Comparison of ENCODE assay signal across 8 cellular contexts in the genomic region with DNA sequence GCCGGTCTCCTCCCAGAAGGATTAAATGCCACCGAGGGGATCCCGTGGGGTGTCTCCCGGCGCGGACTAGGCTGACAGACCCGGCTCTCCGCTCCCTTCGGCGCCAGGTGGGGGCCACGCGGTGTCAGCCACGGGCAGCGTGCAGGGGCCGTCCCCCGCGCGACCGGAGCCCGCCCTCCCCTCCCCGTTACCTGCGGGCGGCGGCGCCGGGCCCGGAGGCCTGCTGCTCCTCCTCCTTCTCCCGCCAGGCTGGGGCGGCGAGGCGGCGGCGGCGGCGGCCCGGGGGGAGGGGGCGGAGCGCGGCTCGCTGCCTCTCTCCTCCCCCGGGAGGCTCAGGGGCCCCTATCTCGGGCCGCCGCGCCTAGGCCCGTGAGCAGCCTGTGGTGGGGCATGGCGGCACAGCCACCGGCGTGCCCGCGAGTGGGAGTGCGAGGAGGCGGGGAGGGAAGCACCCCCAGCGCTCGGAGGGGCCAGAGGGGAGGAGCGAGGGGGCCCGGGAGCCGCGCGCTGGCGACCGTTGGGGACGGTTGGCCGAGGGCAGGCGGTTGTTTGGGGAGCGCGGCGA. TPM values are rescaled to one million over a fixed set of nuclear protein-coding genes. Genes with fewer than 3 reads are reported as not detected.
DNase-seq lines count a peak whose midpoint lies in the region; ATAC-seq and TF ChIP-seq lines count a peak whose summit lies in the region.

No MANE protein-coding gene starts in this region.

- H3K27me3 Mint-ChIP-seq in activated T-cell treated with anti-CD3 and anti-CD28 coated beads, Interleukin-2, amount 50 U/mL, for 72 hours (ENCODE audit: low read depth) = no peaks in the 10 kb centered on the region
- no peaks in the 10 kb centered on the region for H3K27me3 Mint-ChIP-seq in natural killer cell treated with Interleukin-12 subunit alpha and Interleukin-12 subunit beta and Interleukin-15 and Interleukin-18, amount 100 ng/mL, for 72 hours
- H3K27me3 Mint-ChIP-seq in stimulated activated naive CD8-positive, alpha-beta T cell treated with anti-CD3 and anti-CD28 coated beads, Interleukin-15, Interleukin-2, amounts not matched to agents 100 ng/mL and 50 ng/mL, for 24 hours = no peaks in the 10 kb centered on the region

- DNase-seq in AG10803 (ENCODE audit: low read depth) (peak; percentile 35), NOMO-1 treated with DMSO at 0.1 percent for 48 hours (lab: John Stamatoyannopoulos, UW; ENCODE audit: unreplicated experiment) (peak; percentile 87), fibroblast of lung (ENCODE audit: low read depth in 2 of 2) (peak; percentile 27 to 29)
- DNase-seq in activated T-cell treated with anti-CD3 and anti-CD28 coated beads, Interleukin-2, amount 50 U/mL, for 72 hours = peak; percentile 78 to 80
- DNase-seq in natural killer cell treated with Interleukin-12 subunit alpha and Interleukin-12 subunit beta and Interleukin-15 and Interleukin-18, amount 100 ng/mL, for 72 hours (ENCODE audit: low spot score) = peak; percentile 72

- H3K27me3 ChIP-seq in fibroblast of lung (ENCODE audit: control insufficient read depth, insufficient read depth, low read length) = no peaks in the 10 kb centered on the region

- peak overlapping the region; percentile 90 for H3K4me2 ChIP-seq in fibroblast of lung (ENCODE audit: extremely low read depth, insufficient read depth, low read length)

- peaks cover 53% of the 10 kb centered on the region for H3K4me1 Mint-ChIP-seq in activated T-cell treated with anti-CD3 and anti-CD28 coated beads, Interleukin-2, amount 50 U/mL, for 72 hours (ENCODE audit: low read depth)
- peaks cover 30 to 34% of the 10 kb centered on the region in 2 donors for H3K4me1 Mint-ChIP-seq in natural killer cell treated with Interleukin-12 subunit alpha and Interleukin-12 subunit beta and Interleukin-15 and Interleukin-18, amount 100 ng/mL, for 72 hours (ENCODE audit: low read depth in 2 of 2)
- peaks cover 41% of the 10 kb centered on the region for H3K4me1 Mint-ChIP-seq in stimulated activated naive CD8-positive, alpha-beta T cell treated with anti-CD3 and anti-CD28 coated beads, Interleukin-15, Interleukin-2, amounts not matched to agents 100 ng/mL and 50 ng/mL, for 24 hours (ENCODE audit: low read depth)

- peak overlapping the region; percentile 73 for H3K9ac ChIP-seq in fibroblast of lung (ENCODE audit: insufficient read depth, low read length)

- no peaks in the 10 kb centered on the region for H4K20me1 ChIP-seq in fibroblast of lung (ENCODE audit: control insufficient read depth, extremely low read depth, insufficient read depth, low read length)

- H3K27ac ChIP-seq in fibroblast of lung (ENCODE audit: insufficient read depth, low read length) = peak overlapping the region; percentile 50

- peaks cover under 1 to 3% of the 10 kb centered on the region in 2 donors for H3K36me3 Mint-ChIP-seq in activated T-cell treated with anti-CD3 and anti-CD28 coated beads, Interleukin-2, amount 50 U/mL, for 72 hours (ENCODE audit: insufficient read depth in 2 of 2)
- H3K36me3 Mint-ChIP-seq in natural killer cell treated with Interleukin-12 subunit alpha and Interleukin-12 subunit beta and Interleukin-15 and Interleukin-18, amount 100 ng/mL, for 72 hours = no peaks in the 10 kb centered on the region
- H3K36me3 Mint-ChIP-seq in stimulated activated naive CD8-positive, alpha-beta T cell treated with anti-CD3 and anti-CD28 coated beads, Interleukin-15, Interleukin-2, amounts not matched to agents 100 ng/mL and 50 ng/mL, for 24 hours (ENCODE audit: low read depth) = peaks cover under 1% of the 10 kb centered on the region

- H3K4me3 Mint-ChIP-seq in activated T-cell treated with anti-CD3 and anti-CD28 coated beads, Interleukin-2, amount 50 U/mL, for 72 hours = peak overlapping the region; percentile 96 to 98
- H3K4me3 Mint-ChIP-seq in natural killer cell treated with Interleukin-12 subunit alpha and Interleukin-12 subunit beta and Interleukin-15 and Interleukin-18, amount 100 ng/mL, for 72 hours = peak overlapping the region; percentile 98
- peak overlapping the region; percentile 94 for H3K4me3 Mint-ChIP-seq in stimulated activated naive CD8-positive, alpha-beta T cell treated with anti-CD3 and anti-CD28 coated beads, Interleukin-15, Interleukin-2, amounts not matched to agents 100 ng/mL and 50 ng/mL, for 24 hours

- H3K36me3 ChIP-seq in fibroblast of lung (ENCODE audit: control insufficient read depth, insufficient read depth, low read length) = no peaks in the 10 kb centered on the region

- H3K79me2 ChIP-seq in fibroblast of lung (ENCODE audit: control insufficient read depth, insufficient read depth, low read length) = peaks cover 2% of the 10 kb centered on the region

- peak; percentile 17 for ATAC-seq in GM18870 (IDR thresholded peaks at IDR 0.05; ENCODE audit: unreplicated experiment)
- peak; percentile 49 for ATAC-seq in HG03095 (IDR thresholded peaks at IDR 0.05; ENCODE audit: unreplicated experiment)
- ATAC-seq in activated T-cell treated with anti-CD3 and anti-CD28 coated beads, Interleukin-2, amount 50 U/mL, for 72 hours (replicated peaks in 1 of 2) = peak; percentile 69 to 77
- ATAC-seq in natural killer cell treated with Interleukin-12 subunit alpha and Interleukin-12 subunit beta and Interleukin-15 and Interleukin-18, amount 100 ng/mL, for 72 hours = peak; percentile 78 to 85

- H3K4me3 ChIP-seq in AG10803 (ENCODE audit: low read length) (peak overlapping the region; percentile 82), fibroblast of lung (replicated peaks in 1 of 4; ENCODE audit: control extremely low read depth in 1 of 4, insufficient read depth in 1 of 4, low read depth in 3 of 4, low read length in 4 of 4) (peak overlapping the region; percentile 73 to 82 (median 80))

- peak overlapping the region; percentile 39 for H2AFZ ChIP-seq in fibroblast of lung (ENCODE audit: low read length)

- TF ChIP-seq CTCF in AG10803 (conservative IDR thresholded peaks at IDR 0.05; ENCODE audit: low read length) (no peak), fibroblast of lung (conservative IDR thresholded peaks at IDR 0.05 in 1 of 2, IDR thresholded peaks at IDR 0.05 in 1 of 2; ENCODE audit: low read depth in 1 of 2, low read length in 2 of 2) (no peak)

- H3K9me3 Mint-ChIP-seq in activated T-cell treated with anti-CD3 and anti-CD28 coated beads, Interleukin-2, amount 50 U/mL, for 72 hours = no peaks in the 10 kb centered on the region
- no peaks in the 10 kb centered on the region for H3K9me3 Mint-ChIP-seq in natural killer cell treated with Interleukin-12 subunit alpha and Interleukin-12 subunit beta and Interleukin-15 and Interleukin-18, amount 100 ng/mL, for 72 hours
- no peaks in the 10 kb centered on the region for H3K9me3 Mint-ChIP-seq in stimulated activated naive CD8-positive, alpha-beta T cell treated with anti-CD3 and anti-CD28 coated beads, Interleukin-15, Interleukin-2, amounts not matched to agents 100 ng/mL and 50 ng/mL, for 24 hours

- no peaks in the 10 kb centered on the region for H3K4me1 ChIP-seq in fibroblast of lung (ENCODE audit: control insufficient read depth, extremely low read depth, insufficient read depth, low read length)

- H3K27ac Mint-ChIP-seq in activated T-cell treated with anti-CD3 and anti-CD28 coated beads, Interleukin-2, amount 50 U/mL, for 72 hours = peak overlapping the region; percentile 98
- peak overlapping the region; percentile 91 to 92 for H3K27ac Mint-ChIP-seq in natural killer cell treated with Interleukin-12 subunit alpha and Interleukin-12 subunit beta and Interleukin-15 and Interleukin-18, amount 100 ng/mL, for 72 hours
- H3K27ac Mint-ChIP-seq in stimulated activated naive CD8-positive, alpha-beta T cell treated with anti-CD3 and anti-CD28 coated beads, Interleukin-15, Interleukin-2, amounts not matched to agents 100 ng/mL and 50 ng/mL, for 24 hours = peak overlapping the region; percentile 86

- no peaks in the 10 kb centered on the region for H3K9me3 ChIP-seq in fibroblast of lung (ENCODE audit: control insufficient read depth, insufficient read depth, low read depth, low read length)

RNA-seq across cellular contexts. Expression of a gene that starts 0.5 kb away (rescaled TPM):
- 10 to 100 TPM; 47.8 to 50.5 TPM for total RNA-seq in activated T-cell treated with anti-CD3 and anti-CD28 coated beads, Interleukin-2, amount 50 U/mL, for 72 hours
- 36.5 and 43.9 TPM in 2 replicates for total RNA-seq in fibroblast of lung
- 13.5 and 22.8 TPM in 2 replicates for polyA plus RNA-seq in fibroblast of lung
- 5.9 and 11.6 TPM in 2 replicates for polyA plus RNA-seq in fibroblast of lung (2012)
- polyA minus RNA-seq in fibroblast of lung (ENCODE audit: low replicate concordance) = 25.6 and 27.0 TPM in 2 replicates
- 10 to 100 TPM; 28.5 to 48.5 TPM for total RNA-seq in natural killer cell treated with Interleukin-12 subunit alpha and Interleukin-12 subunit beta and Interleukin-15 and Interleukin-18, amount 100 ng/mL, for 72 hours

Comparison
In these comparisons a context has a peak if more than half of its experiments do, and no peak if none do; other contexts are left out.
1. Peak in every context shown above with its lines: DNase-seq, ATAC-seq, H3K4me3 ChIP-seq and H3K27ac ChIP-seq.
2. DNase-seq: peak in every context shown above with its lines; median percentile 87 in NOMO-1 treated with DMSO at 0.1 percent for 48 hours; 79 in activated T-cell treated with anti-CD3 and anti-CD28 coated beads, Interleukin-2, amount 50 U/mL, for 72 hours; 72 in natural killer cell treated with Interleukin-12 subunit alpha and Interleukin-12 subunit beta and Interleukin-15 and Interleukin-18, amount 100 ng/mL, for 72 hours; 35 in AG10803; 28 in fibroblast of lung.
3. ATAC-seq: peak in every context shown above with its lines; median percentile 82 in natural killer cell treated with Interleukin-12 subunit alpha and Interleukin-12 subunit beta and Interleukin-15 and Interleukin-18, amount 100 ng/mL, for 72 hours; 73 in activated T-cell treated with anti-CD3 and anti-CD28 coated beads, Interleukin-2, amount 50 U/mL, for 72 hours; 49 in HG03095; 17 in GM18870.